2 cellular contexts compared by ENCODE assay signal in genomic region chr5:177493795-177494355, GRCh38.
TF ChIP-seq lines count a peak whose summit lies in the region.

No MANE protein-coding gene starts in this region.

TF ChIP-seq in SK-N-SH, 30 proteins besides CTCF, POLR2A, EP300 and RAD21 (continued from another document):
- TF ChIP-seq RXRA (IDR thresholded peaks at IDR 0.05; ENCODE audit: borderline replicate concordance, low read depth) (no peak), GABPA (IDR thresholded peaks at IDR 0.05; ENCODE audit: low read depth) (no peak), IRF3 (IDR thresholded peaks at IDR 0.05; ENCODE audit: low read depth, low read length) (no peak)

TF ChIP-seq in SK-N-SH treated with all-trans-retinoic acid at 6 μM for 48 hours, 23 proteins besides CTCF, POLR2A, EP300 and RAD21 (continued from another document):
- TF ChIP-seq TSHZ2 (CRISPR knock-in tag; IDR thresholded peaks at IDR 0.05), result no peak
- no peak for TF ChIP-seq ZC3H10 (CRISPR knock-in tag; IDR thresholded peaks at IDR 0.05)
- no peak for TF ChIP-seq ZNF565 (CRISPR knock-in tag; conservative IDR thresholded peaks at IDR 0.05; ENCODE audit: low read depth)
- TF ChIP-seq BACH2 (CRISPR knock-in tag; IDR thresholded peaks at IDR 0.05; ENCODE audit: borderline replicate concordance), result no peak
- TF ChIP-seq CREB5 (CRISPR knock-in tag; IDR thresholded peaks at IDR 0.05; ENCODE audit: low read depth), result no peak
- TF ChIP-seq CSDC2 (CRISPR knock-in tag; IDR thresholded peaks at IDR 0.05), result no peak
- no peak for TF ChIP-seq ZNF8 (CRISPR knock-in tag; IDR thresholded peaks at IDR 0.05)
